In the genomic region with DNA sequence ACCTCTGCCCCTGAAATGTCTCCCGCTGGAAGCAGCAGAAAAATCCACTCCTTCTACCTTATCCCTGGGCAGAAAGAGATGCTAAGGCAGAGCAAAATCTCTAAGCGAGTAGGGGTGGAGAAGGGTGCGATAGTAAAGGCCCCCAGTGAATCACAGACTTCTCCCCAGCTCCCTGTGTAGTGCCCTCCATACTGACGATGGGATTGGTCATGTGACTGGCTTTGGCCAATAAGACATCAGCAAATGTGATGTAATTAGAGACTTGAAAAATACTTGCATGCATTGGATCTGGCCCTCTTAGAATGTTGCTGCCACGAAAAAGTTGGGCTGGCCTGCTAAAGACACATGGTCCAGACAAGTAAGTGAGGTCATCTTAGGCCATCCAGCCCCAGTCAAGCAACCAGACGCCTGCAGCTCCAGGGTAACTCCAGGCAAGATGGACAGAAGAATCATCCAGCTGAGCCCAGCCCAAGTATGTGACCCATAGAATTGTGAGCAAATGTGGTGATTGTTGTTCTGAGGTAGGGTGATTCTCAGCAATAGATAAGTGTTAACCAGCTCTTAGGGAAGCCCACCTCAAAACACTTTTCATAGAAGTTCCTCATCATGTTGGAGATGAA, we compare ENCODE assay signal across 1 cellular context.
TF ChIP-seq lines count a peak whose summit lies in the region.

No MANE protein-coding gene starts in this region.

TF ChIP-seq in GM12878, 131 proteins besides CTCF, POLR2A, EP300 and RAD21:
- TF ChIP-seq, protein P1, sequence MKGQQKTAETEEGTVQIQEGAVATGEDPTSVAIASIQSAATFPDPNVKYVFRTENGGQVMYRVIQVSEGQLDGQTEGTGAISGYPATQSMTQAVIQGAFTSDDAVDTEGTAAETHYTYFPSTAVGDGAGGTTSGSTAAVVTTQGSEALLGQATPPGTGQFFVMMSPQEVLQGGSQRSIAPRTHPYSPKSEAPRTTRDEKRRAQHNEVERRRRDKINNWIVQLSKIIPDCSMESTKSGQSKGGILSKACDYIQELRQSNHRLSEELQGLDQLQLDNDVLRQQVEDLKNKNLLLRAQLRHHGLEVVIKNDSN (IDR thresholded peaks at IDR 0.05; ENCODE audit: borderline replicate concordance, extremely low read length, insufficient read depth, low read depth, low read length), result peak; percentile 22
- TF ChIP-seq PAX5 (IDR thresholded peaks at IDR 0.05; ENCODE audit: borderline replicate concordance, low read depth, low read length), result no peak
